In genomic region chr21:33360871-33361602, GRCh38 we compare ENCODE assay signal across 8 cellular contexts. TPM values are rescaled to one million over a fixed set of nuclear protein-coding genes. Genes with fewer than 3 reads are reported as not detected.
DNase-seq lines count a peak whose midpoint lies in the region; ATAC-seq and TF ChIP-seq lines count a peak whose summit lies in the region.

No MANE protein-coding gene starts in this region.

- peak overlapping the region; percentile 68 for H3K27ac ChIP-seq in PC-3 (ENCODE audit: low read length)
- peak overlapping the region; percentile 54 to 81 (median 70) for H3K27ac ChIP-seq in esophagus squamous epithelium

- no peaks in the 10 kb centered on the region for H3K9me2 ChIP-seq in PC-3 (replicated peaks; ENCODE audit: low read length)

- DNase-seq in Calu3, result peak; percentile 83
- peak; percentile 77 for DNase-seq in KG1 (lab: John Stamatoyannopoulos, UW)
- peak; percentile 84 for DNase-seq in PC-3
- DNase-seq in activated T-cell treated with anti-CD3 and anti-CD28 coated beads, Interleukin-2, amount 50 U/mL, for 4 hours, result peak; percentile 92
- no peak for DNase-seq in esophagus squamous epithelium (lab: John Stamatoyannopoulos, UW)
- peak; percentile 75 for DNase-seq in natural killer cell treated with Interleukin-12 subunit alpha and Interleukin-12 subunit beta and Interleukin-15 and Interleukin-18, amount 100 ng/mL, for 72 hours (ENCODE audit: low spot score)
- DNase-seq in stimulated activated naive CD4-positive, alpha-beta T cell (lab: John Stamatoyannopoulos, UW), result peak; percentile 72 to 90 (median 78)

- ATAC-seq in GM21526 (IDR thresholded peaks at IDR 0.05; ENCODE audit: low FRiP score, unreplicated experiment) (peak; percentile 62), PC-3 (peak; percentile 87)
- ATAC-seq in activated T-cell treated with anti-CD3 and anti-CD28 coated beads, Interleukin-2, amount 50 U/mL, for 4 hours, result peak; percentile 88 to 90
- peak; percentile 83 to 84 for ATAC-seq in natural killer cell treated with Interleukin-12 subunit alpha and Interleukin-12 subunit beta and Interleukin-15 and Interleukin-18, amount 100 ng/mL, for 72 hours

- intact Hi-C loops in Calu3 (cut with micrococcal nuclease; ENCODE audit: unreplicated experiment), result loop anchor here (2.0 kb wide), 2 partner anchors 52 to 84 kb away; no protein-coding TSS in a partner anchor
- intact Hi-C loops in PC-3 (cut with micrococcal nuclease), result loop anchor here (1.0 to 2.0 kb wide), 7 partner anchors 13 to 161 kb away; no protein-coding TSS in a partner anchor
- intact Hi-C loops in esophagus squamous epithelium (cut with DNase I), result loop anchor here (10.0 kb wide), 1 partner anchor 74 kb away; no protein-coding TSS in a partner anchor

- peak overlapping the region; percentile 30 for H3K9ac ChIP-seq in PC-3 (ENCODE audit: low read length)

- H3K9me3 ChIP-seq in PC-3 (ENCODE audit: low read length) (no peaks in the 10 kb centered on the region), esophagus squamous epithelium (no peaks in the 10 kb centered on the region)

- H3K27me3 Mint-ChIP-seq in Calu3 (ENCODE audit: unreplicated experiment), result no peaks in the 10 kb centered on the region
- peaks cover 2% of the 10 kb centered on the region for H3K27me3 Mint-ChIP-seq in activated T-cell treated with anti-CD3 and anti-CD28 coated beads, Interleukin-2, amount 50 U/mL, for 4 hours (ENCODE audit: low read depth)
- H3K27me3 Mint-ChIP-seq in natural killer cell treated with Interleukin-12 subunit alpha and Interleukin-12 subunit beta and Interleukin-15 and Interleukin-18, amount 100 ng/mL, for 72 hours, result peaks cover 8 to 11% of the 10 kb centered on the region in 2 donors

- TF ChIP-seq POLR2A in esophagus squamous epithelium (IDR thresholded peaks at IDR 0.05), result no peak

- H3K27ac Mint-ChIP-seq in Calu3 (ENCODE audit: unreplicated experiment), result no peak overlapping the region
- H3K27ac Mint-ChIP-seq in natural killer cell treated with Interleukin-12 subunit alpha and Interleukin-12 subunit beta and Interleukin-15 and Interleukin-18, amount 100 ng/mL, for 72 hours, result no peak overlapping the region

- peak overlapping the region; percentile 32 for H3K4me3 ChIP-seq in PC-3 (ENCODE audit: low read length)
- H3K4me3 ChIP-seq in esophagus squamous epithelium, result peak overlapping the region in 3 of 4 donors; percentile 13 to 50 (median 22)

- H3K4me1 Mint-ChIP-seq in Calu3 (ENCODE audit: low read depth, unreplicated experiment), result peaks cover 8% of the 10 kb centered on the region
- peaks cover 17% of the 10 kb centered on the region for H3K4me1 Mint-ChIP-seq in activated T-cell treated with anti-CD3 and anti-CD28 coated beads, Interleukin-2, amount 50 U/mL, for 4 hours (ENCODE audit: low read depth)
- H3K4me1 Mint-ChIP-seq in natural killer cell treated with Interleukin-12 subunit alpha and Interleukin-12 subunit beta and Interleukin-15 and Interleukin-18, amount 100 ng/mL, for 72 hours (ENCODE audit: low read depth in 2 of 2), result peaks cover 12% of the 10 kb centered on the region in 2 donors

- H3F3A ChIP-seq in PC-3 (ENCODE audit: low read length, unreplicated experiment), result no peaks in the 10 kb centered on the region

- POLR2A ChIA-PET in PC-3 (lab: Charles Lee; ENCODE audit: unreplicated experiment), result interaction anchor here (0.6 to 0.9 kb wide), 5 partner anchors 14 to 119 kb away, joined by 4 to 13 read pairs (median 6); partner anchors contain the start of genes IFNAR1 and TMEM50B

- CTCF ChIA-PET in Calu3 (lab: Charles Lee) (interaction anchor here (0.6 to 2.5 kb wide), 23 partner anchors 9 to 578 kb away, joined by 3 to 24 read pairs (median 5); partner anchors contain the start of genes IFNAR1 and IL10RB), PC-3 (lab: Charles Lee) (interaction anchor here (0.5 to 2.9 kb wide), 28 partner anchors 13 to 968 kb away, joined by 3 to 22 read pairs (median 4); partner anchors contain the start of genes IFNAR1, IL10RB and TMEM50B)

- peak overlapping the region; percentile 70 for H3K4me2 ChIP-seq in PC-3 (ENCODE audit: low read length)

- 10 to 11% methylated on average over 12 to 14 of the region's 14 CpGs for WGBS in esophagus squamous epithelium, 2 donors

- TF ChIP-seq CTCF in Calu3 (IDR thresholded peaks at IDR 0.05; ENCODE audit: unreplicated experiment) (peak; percentile 67), PC-3 (conservative IDR thresholded peaks at IDR 0.05; ENCODE audit: low read depth, low read length) (peak; percentile 87), esophagus squamous epithelium (IDR thresholded peaks at IDR 0.05) (peak; percentile 65 to 94 (median 84))

- H4K20me1 ChIP-seq in PC-3 (ENCODE audit: low read length), result no peaks in the 10 kb centered on the region

- H2AFZ ChIP-seq in PC-3 (ENCODE audit: low read length), result peak overlapping the region; percentile 13

- H3K79me2 ChIP-seq in PC-3 (ENCODE audit: low read length), result no peaks in the 10 kb centered on the region

- H3K4me1 ChIP-seq in PC-3 (ENCODE audit: insufficient read depth, low read length) (peaks cover 23% of the 10 kb centered on the region), esophagus squamous epithelium (peaks cover 20 to 33% (median 25%) of the 10 kb centered on the region in 3 donors)

- BruUV-seq in Calu3 (replicated peaks; lab: Mats Ljungman, UMichigan) (no TSS peak), PC-3 (replicated peaks; lab: Mats Ljungman, UMichigan) (no TSS peak)

- H3K9me3 Mint-ChIP-seq in Calu3 (ENCODE audit: low read depth, unreplicated experiment), result no peaks in the 10 kb centered on the region
- H3K9me3 Mint-ChIP-seq in activated T-cell treated with anti-CD3 and anti-CD28 coated beads, Interleukin-2, amount 50 U/mL, for 4 hours, result no peaks in the 10 kb centered on the region
- no peaks in the 10 kb centered on the region for H3K9me3 Mint-ChIP-seq in natural killer cell treated with Interleukin-12 subunit alpha and Interleukin-12 subunit beta and Interleukin-15 and Interleukin-18, amount 100 ng/mL, for 72 hours

- peaks cover 8% of the 10 kb centered on the region; the same call in 1 of the 2 replicates for H3K36me3 ChIP-seq in PC-3 (ENCODE audit: low read depth, low read length)
- peaks cover 0 to 23% (median 2%) of the 10 kb centered on the region in 3 donors for H3K36me3 ChIP-seq in esophagus squamous epithelium

- H3K27me3 ChIP-seq in PC-3 (ENCODE audit: low read length) (no peaks in the 10 kb centered on the region), esophagus squamous epithelium (no peaks in the 10 kb centered on the region)

- peaks cover 5% of the 10 kb centered on the region for H3K36me3 Mint-ChIP-seq in Calu3 (ENCODE audit: insufficient read depth, unreplicated experiment)
- H3K36me3 Mint-ChIP-seq in activated T-cell treated with anti-CD3 and anti-CD28 coated beads, Interleukin-2, amount 50 U/mL, for 4 hours (ENCODE audit: insufficient read depth), result peaks cover 9% of the 10 kb centered on the region
- peaks cover under 1% of the 10 kb centered on the region for H3K36me3 Mint-ChIP-seq in natural killer cell treated with Interleukin-12 subunit alpha and Interleukin-12 subunit beta and Interleukin-15 and Interleukin-18, amount 100 ng/mL, for 72 hours

- H3K4me3 Mint-ChIP-seq in Calu3 (ENCODE audit: low read depth, unreplicated experiment), result peak overlapping the region; percentile 0
- H3K4me3 Mint-ChIP-seq in activated T-cell treated with anti-CD3 and anti-CD28 coated beads, Interleukin-2, amount 50 U/mL, for 4 hours, result peak overlapping the region; percentile 73
- peak overlapping the region; percentile 69 for H3K4me3 Mint-ChIP-seq in natural killer cell treated with Interleukin-12 subunit alpha and Interleukin-12 subunit beta and Interleukin-15 and Interleukin-18, amount 100 ng/mL, for 72 hours

RNA-seq across cellular contexts. Expression of gene IFNAR1, which starts 36.3 kb away (rescaled TPM):
- total RNA-seq in Calu3 (2022), result 32.1 and 35.2 TPM in 2 replicates
- total RNA-seq in PC-3 (2014; rRNA removed), result 13.2 and 18.4 TPM in 2 replicates
- 10 to 100 TPM; 21.1 to 33.9 (median 30.8) TPM for total RNA-seq in activated T-cell treated with anti-CD3 and anti-CD28 coated beads, Interleukin-2, amount 50 U/mL, for 4 hours
- total RNA-seq in esophagus squamous epithelium, result 10 to 100 TPM; 12.4 to 19.3 (median 15.5) TPM
- total RNA-seq in natural killer cell treated with Interleukin-12 subunit alpha and Interleukin-12 subunit beta and Interleukin-15 and Interleukin-18, amount 100 ng/mL, for 72 hours, result 10 to 100 TPM; 16.0 to 16.6 TPM

RNA-seq across cellular contexts. Expression of gene IFNGR2, which starts 42.2 kb away (rescaled TPM):
- total RNA-seq in Calu3 (2022), result 58.1 and 59.8 TPM in 2 replicates
- total RNA-seq in PC-3 (2014; rRNA removed), result 35.7 and 37.8 TPM in 2 replicates
- total RNA-seq in activated T-cell treated with anti-CD3 and anti-CD28 coated beads, Interleukin-2, amount 50 U/mL, for 4 hours, result 10 to 100 TPM in 2 of 3 donors, 1 to 10 TPM in 1; 8.7 to 12.8 (median 10.5) TPM
- total RNA-seq in esophagus squamous epithelium, result 10 to 100 TPM; 43.0 to 65.6 (median 61.1) TPM
- total RNA-seq in natural killer cell treated with Interleukin-12 subunit alpha and Interleukin-12 subunit beta and Interleukin-15 and Interleukin-18, amount 100 ng/mL, for 72 hours, result 1 to 10 TPM in 1 of 2 donors, not detected in 1; 1.6 TPM

Comparison
In these comparisons a context has a peak if more than half of its experiments do, and no peak if none do; other contexts are left out.
1. H3K4me3 Mint-ChIP-seq: peak in every context shown above with its lines; median percentile 73 in activated T-cell treated with anti-CD3 and anti-CD28 coated beads, Interleukin-2, amount 50 U/mL, for 4 hours; 69 in natural killer cell treated with Interleukin-12 subunit alpha and Interleukin-12 subunit beta and Interleukin-15 and Interleukin-18, amount 100 ng/mL, for 72 hours; 0 in Calu3.